1 cellular context compared by ENCODE assay signal in genomic region chr6:155366325-155366724, GRCh38.
TF ChIP-seq lines count a peak whose summit lies in the region.

No MANE protein-coding gene starts in this region.

TF ChIP-seq in GM23338, 12 proteins besides CTCF, POLR2A, EP300 and RAD21 (continued from another document):
- TF ChIP-seq ZNF462 (CRISPR knock-in tag; IDR thresholded peaks at IDR 0.05), result no peak
TF ChIP-seq in GM23338: peak in this region for 0.
